ENCODE assay signal across 9 cellular contexts in genomic region chr4:4689694-4690440, GRCh38.
DNase-seq lines count a peak whose midpoint lies in the region; ATAC-seq and TF ChIP-seq lines count a peak whose summit lies in the region.
"Had no signal": no experiment of that assay in that cellular context is flagged by ENCODE, and none has a peak within 500 bp of the region (broad histone marks: within the 10 kb centered on the region; RNA-seq: fewer than 3 reads in every experiment).

No MANE protein-coding gene starts in this region.

- H3K9me3 Mint-ChIP-seq in HFFc6 = no peaks in the 10 kb centered on the region
- H3K9me3 Mint-ChIP-seq in stimulated activated naive CD8-positive, alpha-beta T cell treated with anti-CD3 and anti-CD28 coated beads, Interleukin-15, amount 100 ng/mL, for 72 hours = no peaks in the 10 kb centered on the region

- no peaks in the 10 kb centered on the region for H3K36me3 ChIP-seq in effector memory CD4-positive, alpha-beta T cell (ENCODE audit: control insufficient read depth, insufficient read depth, low read length)

- no peak overlapping the region for H3K4me3 ChIP-seq in effector memory CD4-positive, alpha-beta T cell (ENCODE audit: insufficient read depth, low read depth, low read length, poor library complexity, severe bottlenecking)

- TF ChIP-seq CTCF in HFFc6 (IDR thresholded peaks at IDR 0.05) = peak; percentile 41; the same call in 1 of the 2 replicates

- H3K4me1 ChIP-seq in effector memory CD4-positive, alpha-beta T cell (ENCODE audit: control insufficient read depth, insufficient read depth, low read length, poor library complexity, severe bottlenecking) = no peaks in the 10 kb centered on the region

- no peak overlapping the region for H3K4me3 Mint-ChIP-seq in HFFc6
- no peak overlapping the region for H3K4me3 Mint-ChIP-seq in stimulated activated naive CD8-positive, alpha-beta T cell treated with anti-CD3 and anti-CD28 coated beads, Interleukin-15, amount 100 ng/mL, for 72 hours
- H3K4me3 Mint-ChIP-seq: B cell had no signal

- peaks cover 17% of the 10 kb centered on the region for H3K4me1 Mint-ChIP-seq in HFFc6 (ENCODE audit: low read depth)
- H3K4me1 Mint-ChIP-seq in stimulated activated naive CD8-positive, alpha-beta T cell treated with anti-CD3 and anti-CD28 coated beads, Interleukin-15, amount 100 ng/mL, for 72 hours = peaks cover 19% of the 10 kb centered on the region
- H3K4me1 Mint-ChIP-seq: B cell had no signal

- peak; percentile 80 for ATAC-seq in HG03520 (IDR thresholded peaks at IDR 0.05; ENCODE audit: unreplicated experiment)
- peak; percentile 85 for ATAC-seq in stimulated activated naive CD8-positive, alpha-beta T cell treated with anti-CD3 and anti-CD28 coated beads, Interleukin-15, amount 100 ng/mL, for 72 hours

- no peak overlapping the region for H3K27ac ChIP-seq in effector memory CD4-positive, alpha-beta T cell (ENCODE audit: insufficient read depth, low read length, poor library complexity, severe bottlenecking)

- no peaks in the 10 kb centered on the region for H3K27me3 ChIP-seq in effector memory CD4-positive, alpha-beta T cell (replicated peaks; ENCODE audit: control insufficient read depth, insufficient read depth, low read length, poor library complexity, severe bottlenecking)

- peak; percentile 8 for DNase-seq in stimulated activated CD4-positive, alpha-beta T cell treated with anti-CD3 and anti-CD28 coated beads, Interleukin-15, amount 100 ng/mL, for 24 hours
- DNase-seq in stimulated activated CD4-positive, alpha-beta T cell treated with anti-CD3 and anti-CD28 coated beads, Interleukin-4, amount 100 ng/mL, for 24 hours = no peak
- DNase-seq in HFFc6 = no peak
- peak in 1 of 2 donors; percentile 38 for DNase-seq in stimulated activated naive CD8-positive, alpha-beta T cell treated with anti-CD3 and anti-CD28 coated beads, Interleukin-15, amount 100 ng/mL, for 72 hours
- DNase-seq in effector memory CD4-positive, alpha-beta T cell = no peak
- DNase-seq in activated CD8-positive, alpha-beta memory T cell treated with anti-CD3 and anti-CD28 coated beads, Interleukin-2, amount 50 U/mL, for 48 hours = no peak
- DNase-seq in NCI-H2171 treated with DMSO at 0.1 percent for 48 hours (lab: John Stamatoyannopoulos, UW) = no peak

- H3K36me3 Mint-ChIP-seq in HFFc6 (ENCODE audit: low read depth) = no peaks in the 10 kb centered on the region

- H3K27me3 Mint-ChIP-seq in HFFc6 (ENCODE audit: insufficient read depth) = peaks cover 9% of the 10 kb centered on the region
- H3K27me3 Mint-ChIP-seq in stimulated activated naive CD8-positive, alpha-beta T cell treated with anti-CD3 and anti-CD28 coated beads, Interleukin-15, amount 100 ng/mL, for 72 hours = no peaks in the 10 kb centered on the region
- H3K27me3 Mint-ChIP-seq: B cell had no signal

- no peaks in the 10 kb centered on the region for H3K9me3 ChIP-seq in effector memory CD4-positive, alpha-beta T cell (ENCODE audit: control insufficient read depth, low read length)

- no peak overlapping the region for H3K27ac Mint-ChIP-seq in HFFc6
- H3K27ac Mint-ChIP-seq in stimulated activated naive CD8-positive, alpha-beta T cell treated with anti-CD3 and anti-CD28 coated beads, Interleukin-15, amount 100 ng/mL, for 72 hours = peak overlapping the region in 1 of 2 donors; percentile 29
- H3K27ac Mint-ChIP-seq: B cell had no signal
